ENCODE assay signal across 26 cellular contexts in genomic region chr3:124591699-124592098, GRCh38.
"Had no signal": no experiment of that assay in that cellular context is flagged by ENCODE, and none has a peak within 500 bp of the region (broad histone marks: within the 10 kb centered on the region; RNA-seq: fewer than 3 reads in every experiment).

No MANE protein-coding gene starts in this region.

- DNase-seq: colonic mucosa; effector memory CD4-positive, alpha-beta T cell; foreskin keratinocyte; heart left ventricle; immature natural killer cell; mucosa of descending colon; naive B cell; stimulated activated CD4-positive, alpha-beta T cell treated with anti-CD3 and anti-CD28 coated beads, Interleukin-12 subunit alpha, Interleukin-12 subunit beta, amount 100 ng/mL, for 4 hours; stimulated activated CD4-positive, alpha-beta T cell treated with anti-CD3 and anti-CD28 coated beads, Interleukin-1b, Interleukin-23, amount 100 ng/mL, for 48 hours; stimulated activated CD4-positive, alpha-beta T cell treated with anti-CD3 and anti-CD28 coated beads, Interleukin-4, amount 100 ng/mL, for 1 hour; stimulated activated CD8-positive, alpha-beta memory T cell treated with anti-CD3 and anti-CD28 coated beads, Interleukin-4, amount 100 ng/mL, for 48 hours; stimulated activated naive CD4-positive, alpha-beta T cell treated with Interleukin-2 at 50 U/mL for 16 hours; substantia nigra; testis; tibial artery had no signal

- H3K4me1 ChIP-seq: colonic mucosa, gastroesophageal sphincter, testis, tibial artery had no signal

- H3K4me1 Mint-ChIP-seq: memory B cell, naive B cell, neural crest cell had no signal

- ATAC-seq: gastroesophageal sphincter; heart left ventricle; natural killer cell treated with Interleukin-12 subunit alpha and Interleukin-12 subunit beta and Interleukin-15 and Interleukin-18, amount 100 ng/mL, for 72 hours; sciatic nerve had no signal

- H3K27ac Mint-ChIP-seq: dendritic cell treated with granulocyte-macrophage colony-stimulating factor and Interleukin-4, amounts not matched to agents 40 ng/mL and 50 ng/mL, for 4 days; memory B cell; natural killer cell treated with Interleukin-12 subunit alpha and Interleukin-12 subunit beta and Interleukin-15 and Interleukin-18, amount 100 ng/mL, for 72 hours had no signal

- H3K4me3 ChIP-seq: colonic mucosa, esophagus muscularis mucosa, gastroesophageal sphincter, heart left ventricle, lung, mucosa of descending colon, smooth muscle cell, testis, tibial artery had no signal

- H3K9me3 Mint-ChIP-seq: dendritic cell treated with granulocyte-macrophage colony-stimulating factor and Interleukin-4, amounts not matched to agents 40 ng/mL and 50 ng/mL, for 4 days; immature natural killer cell; memory B cell; naive B cell; natural killer cell treated with Interleukin-12 subunit alpha and Interleukin-12 subunit beta and Interleukin-15 and Interleukin-18, amount 100 ng/mL, for 72 hours; neural crest cell; type B pancreatic cell had no signal

- H3K36me3 Mint-ChIP-seq: memory B cell; naive B cell; natural killer cell treated with Interleukin-12 subunit alpha and Interleukin-12 subunit beta and Interleukin-15 and Interleukin-18, amount 100 ng/mL, for 72 hours had no signal

- H3K27me3 Mint-ChIP-seq: type B pancreatic cell had no signal

- H3K9me3 ChIP-seq: colonic mucosa, esophagus muscularis mucosa, gastroesophageal sphincter, heart left ventricle, mucosa of descending colon, neutrophil, testis, tibial artery had no signal

- H3K36me3 ChIP-seq: colonic mucosa, esophagus muscularis mucosa, gastroesophageal sphincter, heart left ventricle, neutrophil, tibial artery had no signal

- H3K27ac ChIP-seq: colonic mucosa, esophagus muscularis mucosa, foreskin keratinocyte, gastroesophageal sphincter, neutrophil, testis, tibial artery had no signal

- H3K27me3 ChIP-seq: colonic mucosa, esophagus muscularis mucosa, heart left ventricle, testis, tibial artery had no signal

- H3K4me3 Mint-ChIP-seq: dendritic cell treated with granulocyte-macrophage colony-stimulating factor and Interleukin-4, amounts not matched to agents 40 ng/mL and 50 ng/mL, for 4 days; immature natural killer cell; memory B cell; naive B cell; natural killer cell treated with Interleukin-12 subunit alpha and Interleukin-12 subunit beta and Interleukin-15 and Interleukin-18, amount 100 ng/mL, for 72 hours; neural crest cell had no signal
